25 cellular contexts compared by ENCODE assay signal in the genomic region with DNA sequence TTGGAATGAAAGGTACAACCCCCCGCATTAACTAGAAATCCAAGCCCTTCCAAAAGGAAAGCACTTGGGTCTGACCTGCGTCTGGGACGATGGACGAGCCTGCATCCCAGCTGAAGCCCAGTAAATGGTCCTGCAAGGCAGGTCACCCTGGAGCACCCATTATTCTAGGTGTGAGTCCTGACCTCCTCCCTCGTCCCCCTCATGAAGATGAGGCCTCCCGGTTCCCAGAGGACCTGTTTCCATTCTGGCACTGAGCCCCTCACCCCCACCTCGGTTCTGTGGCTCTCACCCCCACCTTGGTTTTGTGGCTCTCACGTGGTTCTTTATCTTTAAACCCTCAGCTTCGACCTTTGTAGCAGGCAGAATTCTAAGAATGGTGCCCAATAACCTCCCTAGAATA. TPM values are rescaled to one million over a fixed set of nuclear protein-coding genes. Genes with fewer than 3 reads are reported as not detected.
"Had no signal": no experiment of that assay in that cellular context is flagged by ENCODE, and none has a peak within 500 bp of the region (broad histone marks: within the 10 kb centered on the region; RNA-seq: fewer than 3 reads in every experiment).

No MANE protein-coding gene starts in this region.

- H3K4me1 ChIP-seq: parathyroid adenoma, prostate gland had no signal

- ATAC-seq: effector memory CD8-positive, alpha-beta T cell; heart right ventricle; mucosa of descending colon; natural killer cell treated with Interleukin-12 subunit alpha and Interleukin-12 subunit beta and Interleukin-15 and Interleukin-18, amount 100 ng/mL, for 72 hours; stimulated activated memory B cell treated with anti-CD40 and anti-IgM and Interleukin-4, amounts not matched to agents 10 μg/mL and 1 μg/mL and 100 μg/mL, for 72 hours; stimulated activated naive CD8-positive, alpha-beta T cell treated with anti-CD3 and anti-CD28 coated beads, Interleukin-15, Interleukin-2, amounts not matched to agents 100 U/mL and 50 U/mL, for 24 hours had no signal

- H3K36me3 ChIP-seq: esophagus squamous epithelium, neutrophil, prostate gland, right atrium auricular region, vagina had no signal

- H3K9me3 ChIP-seq: neutrophil, prostate gland, vagina had no signal

- H3K4me3 ChIP-seq: coronary artery, esophagus squamous epithelium, heart right ventricle, lung, mucosa of descending colon, prostate gland, right atrium auricular region, skin epidermis, spleen, vagina had no signal

- H3K27ac ChIP-seq: coronary artery, esophagus squamous epithelium, heart right ventricle, neutrophil, parathyroid adenoma, prostate gland, right atrium auricular region, skin epidermis, spleen, vagina had no signal

- H3K27me3 ChIP-seq: heart right ventricle, right atrium auricular region, vagina had no signal

- DNase-seq: dermis blood vessel endothelial cell; effector memory CD8-positive, alpha-beta T cell; erythroblast; esophagus squamous epithelium; foreskin melanocyte; glutamatergic neuron; heart right ventricle; hippocampal formation; immature natural killer cell; mucosa of descending colon; naive B cell; spleen; stimulated activated CD4-positive, alpha-beta T cell treated with anti-CD3 and anti-CD28 coated beads, Interleukin-4, amount 100 ng/mL, for 4 hours; stimulated activated naive CD8-positive, alpha-beta T cell treated with anti-CD3 and anti-CD28 coated beads, Interleukin-15, Interleukin-2, amounts not matched to agents 100 U/mL and 50 U/mL, for 24 hours; trophoblast cell had no signal

RNA-seq across cellular contexts. Expression of gene PPP4R4, which starts 56.3 kb away (rescaled TPM):
- total RNA-seq: dermis blood vessel endothelial cell had no signal
- polyA plus RNA-seq: immature natural killer cell had no signal
